13 cellular contexts compared by ENCODE assay signal in the genomic region with DNA sequence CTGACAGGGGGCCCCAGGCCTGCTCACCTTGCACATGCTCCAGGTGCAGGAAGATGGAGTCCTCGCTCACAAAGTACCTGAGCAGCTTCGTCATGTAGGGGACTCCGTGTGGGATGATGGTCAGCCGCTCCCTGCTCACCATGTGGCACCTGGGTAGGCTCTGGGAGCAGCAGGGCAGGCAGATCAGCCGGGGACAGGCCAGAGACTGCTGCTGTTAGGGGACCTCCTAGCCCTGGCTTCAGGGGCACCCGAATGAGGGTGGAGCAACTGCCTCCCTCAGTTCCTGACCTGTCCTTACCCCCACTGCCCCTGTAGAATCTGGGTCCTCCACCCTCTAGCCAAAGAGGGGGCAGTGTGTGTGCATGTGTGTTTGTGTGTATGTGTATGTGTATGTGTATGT. TPM values are rescaled to one million over a fixed set of nuclear protein-coding genes. Genes with fewer than 3 reads are reported as not detected.
DNase-seq lines count a peak whose midpoint lies in the region; ATAC-seq and TF ChIP-seq lines count a peak whose summit lies in the region.
"Had no signal": no experiment of that assay in that cellular context is flagged by ENCODE, and none has a peak within 500 bp of the region (broad histone marks: within the 10 kb centered on the region; RNA-seq: fewer than 3 reads in every experiment).

No MANE protein-coding gene starts in this region.

- H3K4me1 ChIP-seq in BLaER1 (peaks cover 33% of the 10 kb centered on the region), IMR-90 (ENCODE audit: control insufficient read depth, insufficient read depth, low read length) (peaks cover 1% of the 10 kb centered on the region; the same call in 1 of the 2 replicates), neuronal stem cell (ENCODE audit: control insufficient read depth in 2 of 2, insufficient read depth in 1 of 2, low read depth in 1 of 2, low read length in 2 of 2) (no peaks in the 10 kb centered on the region)

- H2BK120ac ChIP-seq in IMR-90 (ENCODE audit: low read depth, low read length) (no peak overlapping the region), neuronal stem cell (ENCODE audit: low read depth, low read length) (no peak overlapping the region)

- no peak overlapping the region for H2BK20ac ChIP-seq in IMR-90 (ENCODE audit: low read depth, low read length)

- H3K27ac ChIP-seq in BLaER1 = 0 out of 2 replicates have a peak overlapping the region, but pooled peaks have one; percentile 15
- no peak overlapping the region for H3K27ac ChIP-seq in IMR-90 (ENCODE audit: insufficient read depth, low read length)
- no peak overlapping the region for H3K27ac ChIP-seq in neuronal stem cell (replicated peaks; ENCODE audit: low read length)
- H3K27ac ChIP-seq: C4-2B had no signal

- TF ChIP-seq RAD21 in IMR-90 (IDR thresholded peaks at IDR 0.05; ENCODE audit: low read length) = no peak

- H4K5ac ChIP-seq in IMR-90 (ENCODE audit: low read depth, low read length) = no peak overlapping the region

- POLR2A ChIA-PET in IMR-90 (lab: Charles Lee; ENCODE audit: unreplicated experiment) = interaction anchor here (0.5 kb wide), 1 partner anchor 11 kb away, joined by 4 read pairs; no protein-coding TSS in a partner anchor

- H4K20me1 ChIP-seq in BLaER1 = peaks cover 17% of the 10 kb centered on the region
- no peaks in the 10 kb centered on the region for H4K20me1 ChIP-seq in IMR-90 (ENCODE audit: insufficient read depth, low read length)

- H2BK15ac ChIP-seq in IMR-90 (ENCODE audit: low read depth, low read length) = no peak overlapping the region
- no peak overlapping the region for H2BK15ac ChIP-seq in neuronal stem cell (ENCODE audit: low read length)

- H4K8ac ChIP-seq in IMR-90 (ENCODE audit: low read depth in 2 of 2, low read length in 2 of 2) (no peak overlapping the region), neuronal stem cell (ENCODE audit: low read depth, low read length) (no peak overlapping the region)

- H3K18ac ChIP-seq in IMR-90 (ENCODE audit: low read depth, low read length) = no peak overlapping the region
- no peak overlapping the region for H3K18ac ChIP-seq in neuronal stem cell (ENCODE audit: low read length)

- H3K23ac ChIP-seq in IMR-90 (ENCODE audit: low read depth, low read length) (no peak overlapping the region), neuronal stem cell (ENCODE audit: low read depth, low read length, poor library complexity) (no peak overlapping the region)

- no peak overlapping the region for H3K4ac ChIP-seq in IMR-90 (ENCODE audit: low read depth, low read length)
- no peak overlapping the region for H3K4ac ChIP-seq in neuronal stem cell (ENCODE audit: low read length)

- no peak for TF ChIP-seq POLR2A in IMR-90 (IDR thresholded peaks at IDR 0.05; ENCODE audit: low read depth, low read length)

- DNase-seq in GM13976 (ENCODE audit: low spot score) (peak; percentile 17), IMR-90 (no peak), neuronal stem cell (ENCODE audit: low spot score) (no peak), CD1c-positive myeloid dendritic cell (ENCODE audit: extremely low spot score) (no peak), HUDEP-2 (lab: John Stamatoyannopoulos, UW; ENCODE audit: unreplicated experiment in 76 of 76) (no peak)
- DNase-seq in stimulated activated CD4-positive, alpha-beta T cell treated with anti-CD3 and anti-CD28 coated beads, Interleukin-1b, Interleukin-23, amount 100 ng/mL, for 48 hours = no peak
- DNase-seq: CD8-positive, alpha-beta T cell; COR-L47; DND-41; GDM1; KBM-7 had no signal

- H3K9ac ChIP-seq in BLaER1 (no peak overlapping the region), IMR-90 (ENCODE audit: low read depth, low read length) (no peak overlapping the region), neuronal stem cell (ENCODE audit: low read depth, low read length, poor library complexity) (no peak overlapping the region)

- H3K56ac ChIP-seq in IMR-90 (ENCODE audit: extremely low read depth, insufficient read depth, low read length) = no peak overlapping the region

- H3K4me3 ChIP-seq in BLaER1 = no peak overlapping the region
- H3K4me3 ChIP-seq in IMR-90 (ENCODE audit: insufficient read depth, low read depth, low read length) = no peak overlapping the region
- H3K4me3 ChIP-seq in neuronal stem cell (ENCODE audit: low read length in 2 of 2) = no peak overlapping the region

- dilution Hi-C loops in IMR-90 (cut with HindIII; ENCODE audit: low sequenced_read_pairs, unreplicated experiment) = no loop called here

- H4K91ac ChIP-seq in IMR-90 (ENCODE audit: insufficient read depth, low read depth, low read length) (no peak overlapping the region), neuronal stem cell (ENCODE audit: low read depth, low read length, poor library complexity) (no peak overlapping the region)

- CTCF ChIA-PET in IMR-90 (lab: Yijun Ruan, JAX) = no interaction called here

- H3K27me3 ChIP-seq in BLaER1 (no peaks in the 10 kb centered on the region), IMR-90 (ENCODE audit: control insufficient read depth, insufficient read depth, low read length) (no peaks in the 10 kb centered on the region), neuronal stem cell (ENCODE audit: control insufficient read depth in 3 of 3, insufficient read depth in 3 of 3, low read depth in 1 of 3, low read length in 3 of 3) (no peaks in the 10 kb centered on the region)

- H3K36me3 ChIP-seq in BLaER1 (peaks cover 8% of the 10 kb centered on the region), IMR-90 (ENCODE audit: control insufficient read depth, insufficient read depth, low read length) (peaks cover 4% of the 10 kb centered on the region), neuronal stem cell (replicated peaks in 1 of 2; ENCODE audit: control insufficient read depth in 2 of 2, insufficient read depth in 2 of 2, low read length in 2 of 2) (peaks cover 2 to 7% of the 10 kb centered on the region in 2 donors)

- peaks cover 3% of the 10 kb centered on the region; the same call in 1 of the 2 replicates for H3K9me1 ChIP-seq in IMR-90 (ENCODE audit: insufficient read depth, low read length)

- H3K14ac ChIP-seq in IMR-90 (replicated peaks; ENCODE audit: low read depth, low read length) (no peak overlapping the region), neuronal stem cell (ENCODE audit: low read length) (no peak overlapping the region)

- H2BK12ac ChIP-seq in neuronal stem cell (ENCODE audit: low read length) = no peak overlapping the region

- H3K79me1 ChIP-seq in IMR-90 (ENCODE audit: low read depth in 1 of 2, low read length in 2 of 2) (no peaks in the 10 kb centered on the region), neuronal stem cell (ENCODE audit: low read depth, low read length) (no peaks in the 10 kb centered on the region)

- in situ Hi-C loops in GM13976 (cut with MboI; ENCODE audit: low sequenced_read_pairs, unreplicated experiment) = no loop called here
- in situ Hi-C loops in IMR-90 (cut with MboI; ENCODE audit: low sequenced_read_pairs) = loop anchor here (5.0 to 10.0 kb wide), 2 partner anchors 166 to 394 kb away; no protein-coding TSS in a partner anchor

- H3K4me2 ChIP-seq in BLaER1 (no peak overlapping the region), IMR-90 (ENCODE audit: low read depth, low read length) (no peak overlapping the region), neuronal stem cell (ENCODE audit: insufficient read depth, low read length, poor library complexity, severe bottlenecking) (no peak overlapping the region)

- H2AK5ac ChIP-seq in IMR-90 (ENCODE audit: low read depth, low read length) (no peak overlapping the region), neuronal stem cell (ENCODE audit: low read depth, low read length) (no peak overlapping the region)

- intact Hi-C loops in IMR-90 (cut with micrococcal nuclease) = no loop called here

- no peak overlapping the region for H2BK5ac ChIP-seq in IMR-90 (ENCODE audit: low read depth, low read length, poor library complexity, severe bottlenecking)
- H2BK5ac ChIP-seq in neuronal stem cell (ENCODE audit: low read length) = peak overlapping the region; percentile 7

- WGBS in IMR-90 (ENCODE audit: extremely low coverage in 2 of 2, insufficient read length in 1 of 2), 2 experiments = no CpG with 5 or more reads among the region's 6 CpGs
- no CpG with 5 or more reads among the region's 6 CpGs for WGBS in neuronal stem cell (ENCODE audit: extremely low coverage in 2 of 2, insufficient read length in 2 of 2, insufficient replicate concordance in 1 of 2), 2 donors

- H2AFZ ChIP-seq in IMR-90 (replicated peaks; ENCODE audit: low read length, poor library complexity) (no peak overlapping the region), neuronal stem cell (ENCODE audit: low read length) (no peak overlapping the region)

- H3K9me3 ChIP-seq in BLaER1 (no peaks in the 10 kb centered on the region), IMR-90 (ENCODE audit: control insufficient read depth, insufficient read depth, low read length) (no peaks in the 10 kb centered on the region), neuronal stem cell (replicated peaks in 1 of 2; ENCODE audit: control insufficient read depth in 2 of 2, insufficient read depth in 1 of 2, low read depth in 1 of 2, low read length in 2 of 2) (no peaks in the 10 kb centered on the region)

- ATAC-seq in IMR-90 (ENCODE audit: low read depth) = no peak
- ATAC-seq: CD8-positive, alpha-beta T cell had no signal

- peak overlapping the region; percentile 24 for H2AK9ac ChIP-seq in IMR-90 (replicated peaks; ENCODE audit: low read depth, low read length, poor library complexity)

- BruUV-seq in IMR-90 (replicated peaks; lab: Mats Ljungman, UMichigan) = no TSS peak

- TF ChIP-seq CTCF in GM13976 (IDR thresholded peaks at IDR 0.05; ENCODE audit: borderline replicate concordance, control extremely low read depth, extremely low read depth, insufficient read depth, missing control alignments) (no peak), IMR-90 (conservative IDR thresholded peaks at IDR 0.05; ENCODE audit: low read depth, low read length) (no peak)

RNA-seq across cellular contexts. Expression of a gene that starts 11.8 kb away (rescaled TPM):
- total RNA-seq in IMR-90 (2012; rRNA removed) = 0.72 and 1.1 TPM in 2 replicates
- 1.2 and 1.7 TPM in 2 replicates for polyA plus RNA-seq in IMR-90 (2012; rRNA removed)
- polyA plus RNA-seq in IMR-90 (2012; cell fraction: cytosol; rRNA removed) = 0.44 and 0.67 TPM in 2 replicates
- 3.6 and 5.3 TPM in 2 replicates for polyA plus RNA-seq in IMR-90 (2012; cell fraction: nucleus; rRNA removed; ENCODE audit: low replicate concordance)
- 4.4 TPM for polyA plus RNA-seq in neuronal stem cell (2013, experiment 1 of 2)
- polyA plus RNA-seq in neuronal stem cell (2013, experiment 2 of 2) = 4.9 TPM

RNA-seq across cellular contexts. Expression of a gene that starts 29.5 kb away (rescaled TPM):
- total RNA-seq in IMR-90 (2012; rRNA removed) = 58.6 and 63.0 TPM in 2 replicates
- 119 and 132 TPM in 2 replicates for polyA plus RNA-seq in IMR-90 (2012; rRNA removed)
- 71.7 and 111 TPM in 2 replicates for polyA plus RNA-seq in IMR-90 (2012; cell fraction: cytosol; rRNA removed)
- polyA plus RNA-seq in IMR-90 (2012; cell fraction: nucleus; rRNA removed; ENCODE audit: low replicate concordance) = 85.7 and 132 TPM in 2 replicates
- 48.6 TPM for polyA plus RNA-seq in neuronal stem cell (2013, experiment 1 of 2)
- 47.6 TPM for polyA plus RNA-seq in neuronal stem cell (2013, experiment 2 of 2)

RNA-seq across cellular contexts. Expression of a gene that starts 35.3 kb away (rescaled TPM):
- not detected in 2 replicates for total RNA-seq in IMR-90 (2012; rRNA removed)
- not detected in 2 replicates for polyA plus RNA-seq in IMR-90 (2012; rRNA removed)
- polyA plus RNA-seq in IMR-90 (2012; cell fraction: cytosol; rRNA removed) = not detected in 2 replicates
- not detected in 2 replicates for polyA plus RNA-seq in IMR-90 (2012; cell fraction: nucleus; rRNA removed; ENCODE audit: low replicate concordance)
- polyA plus RNA-seq in neuronal stem cell (2013, experiment 1 of 2) = not detected
- not detected for polyA plus RNA-seq in neuronal stem cell (2013, experiment 2 of 2)

RNA-seq across cellular contexts. Expression of a gene that starts 44.2 kb away (rescaled TPM):
- total RNA-seq in IMR-90 (2012; rRNA removed) = 0.28 and 0.36 TPM in 2 replicates
- polyA plus RNA-seq in IMR-90 (2012; rRNA removed) = 0.39 and 0.42 TPM in 2 replicates
- polyA plus RNA-seq in IMR-90 (2012; cell fraction: cytosol; rRNA removed) = 0.21 and 1.0 TPM in 2 replicates
- polyA plus RNA-seq in IMR-90 (2012; cell fraction: nucleus; rRNA removed; ENCODE audit: low replicate concordance) = 0.28 and 0.52 TPM in 2 replicates
- polyA plus RNA-seq in neuronal stem cell (2013, experiment 1 of 2) = 0.53 TPM
- polyA plus RNA-seq in neuronal stem cell (2013, experiment 2 of 2) = 0.69 TPM
